ENCODE assay signal across 9 cellular contexts in genomic region chr20:62362991-62363919, GRCh38. TPM values are rescaled to one million over a fixed set of nuclear protein-coding genes. Genes with fewer than 3 reads are reported as not detected.
DNase-seq lines count a peak whose midpoint lies in the region; ATAC-seq and TF ChIP-seq lines count a peak whose summit lies in the region.
"Had no signal": no experiment of that assay in that cellular context is flagged by ENCODE, and none has a peak within 500 bp of the region (broad histone marks: within the 10 kb centered on the region; RNA-seq: fewer than 3 reads in every experiment).

No MANE protein-coding gene starts in this region.

- intact Hi-C loops in transverse colon (cut with DNase I; ENCODE audit: low total_unique reads) = no loop called here

- DNase-seq in cerebellar cortex (ENCODE audit: low spot score) (peak; percentile 58), transverse colon (peak; percentile 27), NCI-H1930 (lab: John Stamatoyannopoulos, UW) (no peak), activated T-cell treated with anti-CD3 and anti-CD28 coated beads for 4 hours (no peak)

- WGBS in transverse colon (ENCODE audit: low coverage in 1 of 2), 2 donors = 65% methylated on average over 15 of the region's 20 CpGs; no CpG with 5 or more reads in 1 of the 2 donors

- in situ Hi-C loops in transverse colon (cut with MboI; ENCODE audit: low pct_ligation_motif_present in 1 of 4, low pct_unique_long_range_greater_than_20kb in 1 of 4, low sequenced_read_pairs in 3 of 4) = no loop called here

- H3K36me3 ChIP-seq in transverse colon = no peaks in the 10 kb centered on the region
- H3K36me3 ChIP-seq: neutrophil had no signal

- H3K4me1 ChIP-seq in transverse colon = peaks cover 45 to 82% (median 55%) of the 10 kb centered on the region in 4 donors

- no peak for TF ChIP-seq CTCF in transverse colon (IDR thresholded peaks at IDR 0.05)

- no peak for TF ChIP-seq EP300 in transverse colon (IDR thresholded peaks at IDR 0.05; ENCODE audit: low read depth)

- peak overlapping the region; percentile 52 for H3K27ac ChIP-seq in layer of hippocampus (ENCODE audit: low read depth, low read length)
- H3K27ac ChIP-seq in transverse colon = peak overlapping the region; percentile 86 to 97 (median 88)
- H3K27ac ChIP-seq: neutrophil had no signal

- H3K27me3 Mint-ChIP-seq in IgD-negative memory B cell = peaks cover under 1% of the 10 kb centered on the region

- no peak for ATAC-seq in GM18502 (IDR thresholded peaks at IDR 0.05; ENCODE audit: poor library complexity, unreplicated experiment)
- no peak for ATAC-seq in HG02798 (IDR thresholded peaks at IDR 0.05; ENCODE audit: poor library complexity, unreplicated experiment)

- H3K4me3 ChIP-seq in transverse colon = no peak overlapping the region

- no peaks in the 10 kb centered on the region for H3K36me3 Mint-ChIP-seq in IgD-negative memory B cell

- H3K27me3 ChIP-seq in layer of hippocampus (ENCODE audit: control insufficient read depth, insufficient read depth, low read length) = no peaks in the 10 kb centered on the region
- H3K27me3 ChIP-seq in transverse colon = peaks cover 30% of the 10 kb centered on the region

- TF ChIP-seq POLR2A in transverse colon (IDR thresholded peaks at IDR 0.05) = no peak

- peaks cover 0 to 10% (median 0%) of the 10 kb centered on the region in 3 donors for H3K4me1 Mint-ChIP-seq in IgD-negative memory B cell

- no peak overlapping the region for H3K4me3 Mint-ChIP-seq in IgD-negative memory B cell

- H3K9me3 Mint-ChIP-seq in IgD-negative memory B cell = no peaks in the 10 kb centered on the region

- no peaks in the 10 kb centered on the region for H3K9me3 ChIP-seq in transverse colon
- H3K9me3 ChIP-seq: neutrophil had no signal

- peak overlapping the region in 2 of 3 donors; percentile 37 to 46 for H3K27ac Mint-ChIP-seq in IgD-negative memory B cell

RNA-seq across cellular contexts. Expression of gene LAMA5, which starts 3.9 kb away (rescaled TPM):
- polyA plus RNA-seq in IgD-negative memory B cell = 10.1 TPM
- 100 to 1,000 TPM in 2 of 4 donors, 10 to 100 TPM in 2; 33.2 to 269 (median 91.3) TPM for total RNA-seq in transverse colon

RNA-seq across cellular contexts. Expression of gene RPS21, which starts 23.6 kb away (rescaled TPM):
- polyA plus RNA-seq in IgD-negative memory B cell = 3,148 TPM
- total RNA-seq in transverse colon = 1,000 to 10,000 TPM in 3 of 4 donors, 100 to 1,000 TPM in 1; 585 to 2,728 (median 1,375) TPM

RNA-seq across cellular contexts. Expression of gene CABLES2, which starts 43.8 kb away (rescaled TPM):
- 1.1 TPM for polyA plus RNA-seq in IgD-negative memory B cell
- 10 to 100 TPM in 1 of 4 donors, 1 to 10 TPM in 3; 3.7 to 10.1 (median 8.5) TPM for total RNA-seq in transverse colon

Comparison
In these comparisons a context has a peak if more than half of its experiments do, and no peak if none do; other contexts are left out.
1. DNase-seq: peak in cerebellar cortex (single experiment) and transverse colon (single experiment); none in NCI-H1930 (0 of 2) and activated T-cell treated with anti-CD3 and anti-CD28 coated beads for 4 hours (single experiment).